Comparison of ENCODE assay signal across 1 cellular context in the genomic region with DNA sequence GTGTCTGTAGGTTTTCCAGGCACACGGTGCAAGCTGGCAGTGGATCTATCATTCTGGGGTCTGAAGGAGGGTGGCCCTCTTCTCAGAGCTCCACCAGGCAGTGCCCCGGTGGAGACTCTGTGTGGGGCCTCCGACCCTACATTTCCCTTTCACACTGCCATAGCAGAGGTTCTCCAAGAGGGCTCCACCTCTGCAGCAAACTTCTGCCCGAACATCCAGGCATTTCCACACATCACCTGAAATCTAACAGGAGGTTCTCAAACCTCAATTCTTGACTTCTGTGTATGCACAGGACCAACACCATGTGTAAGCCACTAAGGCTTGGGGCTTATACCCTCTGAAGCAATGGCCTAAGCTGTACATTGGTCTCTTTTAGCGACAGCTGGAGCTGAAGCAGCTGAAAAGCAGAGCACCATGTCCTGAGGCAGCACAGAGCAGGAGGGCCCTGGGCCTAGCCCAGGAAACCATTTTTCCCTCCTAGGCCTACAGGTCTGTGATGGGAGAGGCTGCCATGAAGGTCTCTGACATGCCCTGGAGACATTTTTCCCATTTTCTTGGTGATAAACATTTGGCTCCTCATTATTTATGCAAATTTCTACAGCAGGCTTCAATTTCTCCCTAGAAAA.
TF ChIP-seq lines count a peak whose summit lies in the region.

No MANE protein-coding gene starts in this region.

TF ChIP-seq in K562, 482 proteins besides CTCF, POLR2A, EP300 and RAD21:
- TF ChIP-seq ZFP36 (IDR thresholded peaks at IDR 0.05; ENCODE audit: low read depth, low read length, partially characterized antibody) (peak; percentile 49), CBX3 (IDR thresholded peaks at IDR 0.05; ENCODE audit: borderline replicate concordance in 1 of 2, low read length in 2 of 2) (peak in 1 of 2 experiments; percentile 76; a peak in 1 of 3 replicates), ASH1L (IDR thresholded peaks at IDR 0.05; ENCODE audit: borderline replicate concordance, low read depth, partially characterized antibody) (no peak), CSDE1 (IDR thresholded peaks at IDR 0.05) (no peak), CBX5 (IDR thresholded peaks at IDR 0.05; ENCODE audit: borderline replicate concordance, low read depth) (peak; percentile 84)
- TF ChIP-seq, protein P1, sequence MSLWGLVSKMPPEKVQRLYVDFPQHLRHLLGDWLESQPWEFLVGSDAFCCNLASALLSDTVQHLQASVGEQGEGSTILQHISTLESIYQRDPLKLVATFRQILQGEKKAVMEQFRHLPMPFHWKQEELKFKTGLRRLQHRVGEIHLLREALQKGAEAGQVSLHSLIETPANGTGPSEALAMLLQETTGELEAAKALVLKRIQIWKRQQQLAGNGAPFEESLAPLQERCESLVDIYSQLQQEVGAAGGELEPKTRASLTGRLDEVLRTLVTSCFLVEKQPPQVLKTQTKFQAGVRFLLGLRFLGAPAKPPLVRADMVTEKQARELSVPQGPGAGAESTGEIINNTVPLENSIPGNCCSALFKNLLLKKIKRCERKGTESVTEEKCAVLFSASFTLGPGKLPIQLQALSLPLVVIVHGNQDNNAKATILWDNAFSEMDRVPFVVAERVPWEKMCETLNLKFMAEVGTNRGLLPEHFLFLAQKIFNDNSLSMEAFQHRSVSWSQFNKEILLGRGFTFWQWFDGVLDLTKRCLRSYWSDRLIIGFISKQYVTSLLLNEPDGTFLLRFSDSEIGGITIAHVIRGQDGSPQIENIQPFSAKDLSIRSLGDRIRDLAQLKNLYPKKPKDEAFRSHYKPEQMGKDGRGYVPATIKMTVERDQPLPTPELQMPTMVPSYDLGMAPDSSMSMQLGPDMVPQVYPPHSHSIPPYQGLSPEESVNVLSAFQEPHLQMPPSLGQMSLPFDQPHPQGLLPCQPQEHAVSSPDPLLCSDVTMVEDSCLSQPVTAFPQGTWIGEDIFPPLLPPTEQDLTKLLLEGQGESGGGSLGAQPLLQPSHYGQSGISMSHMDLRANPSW (CRISPR knock-in tag; IDR thresholded peaks at IDR 0.05) = no peak
- TF ChIP-seq, protein P2, sequence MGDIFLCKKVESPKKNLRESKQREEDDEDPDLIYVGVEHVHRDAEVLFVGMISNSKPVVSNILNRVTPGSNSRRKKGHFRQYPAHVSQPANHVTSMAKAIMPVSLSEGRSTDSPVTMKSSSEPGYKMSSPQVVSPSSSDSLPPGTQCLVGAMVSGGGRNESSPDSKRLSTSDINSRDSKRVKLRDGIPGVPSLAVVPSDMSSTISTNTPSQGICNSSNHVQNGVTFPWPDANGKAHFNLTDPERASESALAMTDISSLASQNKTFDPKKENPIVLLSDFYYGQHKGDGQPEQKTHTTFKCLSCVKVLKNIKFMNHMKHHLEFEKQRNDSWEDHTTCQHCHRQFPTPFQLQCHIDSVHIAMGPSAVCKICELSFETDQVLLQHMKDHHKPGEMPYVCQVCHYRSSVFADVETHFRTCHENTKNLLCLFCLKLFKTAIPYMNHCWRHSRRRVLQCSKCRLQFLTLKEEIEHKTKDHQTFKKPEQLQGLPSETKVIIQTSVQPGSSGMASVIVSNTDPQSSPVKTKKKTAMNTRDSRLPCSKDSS (IDR thresholded peaks at IDR 0.05; ENCODE audit: low read depth, partially characterized antibody) = peak; percentile 27
- TF ChIP-seq, protein P3, sequence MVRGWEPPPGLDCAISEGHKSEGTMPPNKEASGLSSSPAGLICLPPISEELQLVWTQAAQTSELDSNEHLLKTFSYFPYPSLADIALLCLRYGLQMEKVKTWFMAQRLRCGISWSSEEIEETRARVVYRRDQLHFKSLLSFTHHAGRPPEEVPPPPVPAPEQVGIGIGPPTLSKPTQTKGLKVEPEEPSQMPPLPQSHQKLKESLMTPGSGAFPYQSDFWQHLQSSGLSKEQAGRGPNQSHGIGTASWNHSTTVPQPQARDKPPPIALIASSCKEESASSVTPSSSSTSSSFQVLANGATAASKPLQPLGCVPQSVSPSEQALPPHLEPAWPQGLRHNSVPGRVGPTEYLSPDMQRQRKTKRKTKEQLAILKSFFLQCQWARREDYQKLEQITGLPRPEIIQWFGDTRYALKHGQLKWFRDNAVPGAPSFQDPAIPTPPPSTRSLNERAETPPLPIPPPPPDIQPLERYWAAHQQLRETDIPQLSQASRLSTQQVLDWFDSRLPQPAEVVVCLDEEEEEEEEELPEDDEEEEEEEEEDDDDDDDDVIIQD (CRISPR knock-in tag; IDR thresholded peaks at IDR 0.05) = no peak
TF ChIP-seq in K562: peak in this region for 4.
